ENCODE assay signal across 30 cellular contexts in genomic region chr9:13014484-13014883, GRCh38.
DNase-seq lines count a peak whose midpoint lies in the region; ATAC-seq, FAIRE-seq and TF ChIP-seq lines count a peak whose summit lies in the region.
"Had no signal": no experiment of that assay in that cellular context is flagged by ENCODE, and none has a peak within 500 bp of the region (broad histone marks: within the 10 kb centered on the region; RNA-seq: fewer than 3 reads in every experiment).

No MANE protein-coding gene starts in this region.

- H3K27ac Mint-ChIP-seq in activated naive CD8-positive, alpha-beta T cell treated with anti-CD3 and anti-CD28 coated beads for 36 hours: no peak overlapping the region
- H3K27ac Mint-ChIP-seq: activated naive CD8-positive, alpha-beta T cell treated with anti-CD3 and anti-CD28 coated beads, Interleukin-2, amount 50 U/mL, for 24 hours; B cell; CD4-positive, alpha-beta memory T cell; natural killer cell treated with Interleukin-12 subunit alpha and Interleukin-12 subunit beta and Interleukin-15 and Interleukin-18, amount 100 ng/mL, for 72 hours had no signal

- H3K79me2 ChIP-seq in ACC112 (ENCODE audit: control insufficient read depth, insufficient read depth, low read length, unreplicated experiment) (no peaks in the 10 kb centered on the region), endothelial cell of umbilical vein (ENCODE audit: control insufficient read depth, insufficient read depth, low read length) (no peaks in the 10 kb centered on the region)

- CTCF ChIA-PET in endothelial cell of umbilical vein (lab: Charles Lee): no interaction called here

- intact Hi-C loops in endothelial cell of umbilical vein (cut with micrococcal nuclease): loop anchor here (5.0 kb wide), 1 partner anchor 292 kb away; no protein-coding TSS in a partner anchor

- dilution Hi-C loops in endothelial cell of umbilical vein (cut with MboI; ENCODE audit: extremely low pct_ligation_motif_present, low sequenced_read_pairs): no loop called here

- no peaks in the 10 kb centered on the region for H4K20me1 ChIP-seq in endothelial cell of umbilical vein (replicated peaks; ENCODE audit: control insufficient read depth, extremely low read depth, insufficient read depth, low read length)

- H2AFZ ChIP-seq in ACC112 (ENCODE audit: low read length, unreplicated experiment): no peak overlapping the region
- no peak overlapping the region for H2AFZ ChIP-seq in endothelial cell of umbilical vein (ENCODE audit: low read depth, low read length)

- H3K9me1 ChIP-seq in endothelial cell of umbilical vein (replicated peaks; ENCODE audit: control insufficient read depth, extremely low read depth, insufficient read depth, low read length): no peaks in the 10 kb centered on the region

- FAIRE-seq in endothelial cell of umbilical vein (lab: Jason Lieb, UNC): no peak
- FAIRE-seq: GM12878, RCC 7860 had no signal

- no peak for TF ChIP-seq POLR2A in endothelial cell of umbilical vein (IDR thresholded peaks at IDR 0.05; ENCODE audit: low read depth, low read length)

- H3K4me3 ChIP-seq in ACC112 (ENCODE audit: low read depth, low read length) (no peak overlapping the region), endothelial cell of umbilical vein (replicated peaks in 1 of 3; ENCODE audit: insufficient read depth in 1 of 3, low read depth in 1 of 3, low read length in 3 of 3) (no peak overlapping the region)
- H3K4me3 ChIP-seq: GM12878, HAP-1, heart left ventricle, mucosa of descending colon, skin epidermis, suprapubic skin had no signal

- H3K27me3 Mint-ChIP-seq in activated naive CD8-positive, alpha-beta T cell treated with anti-CD3 and anti-CD28 coated beads for 36 hours: no peaks in the 10 kb centered on the region
- H3K27me3 Mint-ChIP-seq: activated naive CD8-positive, alpha-beta T cell treated with anti-CD3 and anti-CD28 coated beads, Interleukin-2, amount 50 U/mL, for 24 hours; B cell; CD4-positive, alpha-beta memory T cell; natural killer cell treated with Interleukin-12 subunit alpha and Interleukin-12 subunit beta and Interleukin-15 and Interleukin-18, amount 100 ng/mL, for 72 hours had no signal

- no peak overlapping the region for H3K4me2 ChIP-seq in endothelial cell of umbilical vein (ENCODE audit: insufficient read depth, low read length)

- H3K36me3 Mint-ChIP-seq in activated naive CD8-positive, alpha-beta T cell treated with anti-CD3 and anti-CD28 coated beads for 36 hours: no peaks in the 10 kb centered on the region
- H3K36me3 Mint-ChIP-seq: CD4-positive, alpha-beta memory T cell; natural killer cell treated with Interleukin-12 subunit alpha and Interleukin-12 subunit beta and Interleukin-15 and Interleukin-18, amount 100 ng/mL, for 72 hours had no signal

- H3K9me3 Mint-ChIP-seq in activated naive CD8-positive, alpha-beta T cell treated with anti-CD3 and anti-CD28 coated beads for 36 hours: peaks cover 2% of the 10 kb centered on the region

- H3K4me1 Mint-ChIP-seq in activated naive CD8-positive, alpha-beta T cell treated with anti-CD3 and anti-CD28 coated beads for 36 hours: no peaks in the 10 kb centered on the region
- H3K4me1 Mint-ChIP-seq: activated naive CD8-positive, alpha-beta T cell treated with anti-CD3 and anti-CD28 coated beads, Interleukin-2, amount 50 U/mL, for 24 hours; B cell; CD4-positive, alpha-beta memory T cell had no signal

- H3K36me3 ChIP-seq in ACC112 (ENCODE audit: insufficient read depth, low read length) (no peaks in the 10 kb centered on the region), endothelial cell of umbilical vein (ENCODE audit: control insufficient read depth in 2 of 2, extremely low read depth in 1 of 2, insufficient read depth in 2 of 2, low read length in 2 of 2) (no peaks in the 10 kb centered on the region)
- H3K36me3 ChIP-seq: brain microvascular endothelial cell, HAP-1, heart left ventricle, suprapubic skin had no signal

- ATAC-seq in left lobe of liver (peak; percentile 66), GM21717 (IDR thresholded peaks at IDR 0.05; ENCODE audit: unreplicated experiment) (no peak)
- ATAC-seq: activated naive CD8-positive, alpha-beta T cell treated with anti-CD3 and anti-CD28 coated beads, Interleukin-2, amount 50 U/mL, for 24 hours; activated T-cell treated with anti-CD3 and anti-CD28 coated beads, Interleukin-2, amount 50 U/mL, for 4 hours; GM12878; heart left ventricle; mucosa of descending colon; natural killer cell treated with Interleukin-12 subunit alpha and Interleukin-12 subunit beta and Interleukin-15 and Interleukin-18, amount 100 ng/mL, for 72 hours had no signal

- no peak overlapping the region for H3K9ac ChIP-seq in endothelial cell of umbilical vein (replicated peaks; ENCODE audit: extremely low read depth, insufficient read depth, low read length)

- H3K9me3 ChIP-seq in endothelial cell of umbilical vein (replicated peaks; ENCODE audit: control insufficient read depth, insufficient read depth, low read length): no peaks in the 10 kb centered on the region
- H3K9me3 ChIP-seq: HAP-1, heart left ventricle, mucosa of descending colon, suprapubic skin had no signal

- no peaks in the 10 kb centered on the region for H3K27me3 ChIP-seq in ACC112 (ENCODE audit: insufficient read depth, low read length)
- H3K27me3 ChIP-seq in endothelial cell of umbilical vein (ENCODE audit: control insufficient read depth in 2 of 2, insufficient read depth in 2 of 2, low read length in 2 of 2): no peaks in the 10 kb centered on the region
- H3K27me3 ChIP-seq: brain microvascular endothelial cell, heart left ventricle, suprapubic skin had no signal

- H3K27ac ChIP-seq in ACC112 (ENCODE audit: low read depth, low read length) (0 out of 2 replicates have a peak overlapping the region, but pooled peaks have one; percentile 9), endothelial cell of umbilical vein (ENCODE audit: insufficient read depth, low read depth, low read length) (no peak overlapping the region)
- H3K27ac ChIP-seq: brain microvascular endothelial cell, heart left ventricle, HL-60, suprapubic skin had no signal

- H3K4me3 Mint-ChIP-seq in activated naive CD8-positive, alpha-beta T cell treated with anti-CD3 and anti-CD28 coated beads for 36 hours: no peak overlapping the region
- H3K4me3 Mint-ChIP-seq: activated naive CD8-positive, alpha-beta T cell treated with anti-CD3 and anti-CD28 coated beads, Interleukin-2, amount 50 U/mL, for 24 hours; activated T-cell treated with anti-CD3 and anti-CD28 coated beads, Interleukin-2, amount 50 U/mL, for 4 hours; B cell; CD4-positive, alpha-beta memory T cell; natural killer cell treated with Interleukin-12 subunit alpha and Interleukin-12 subunit beta and Interleukin-15 and Interleukin-18, amount 100 ng/mL, for 72 hours had no signal

- no peak for TF ChIP-seq CTCF in endothelial cell of umbilical vein (IDR thresholded peaks at IDR 0.05; ENCODE audit: extremely low read depth in 1 of 2, insufficient read depth in 1 of 2, low read depth in 1 of 2, low read length in 2 of 2)

- DNase-seq in HT1080 (ENCODE audit: low read depth) (peak; percentile 45), endothelial cell of umbilical vein (ENCODE audit: low read depth, low spot score) (peak; percentile 3), left lobe of liver (ENCODE audit: low spot score) (no peak), HPDE6-E6E7 (ENCODE audit: extremely low spot score) (no peak), NCI-H1048 (lab: John Stamatoyannopoulos, UW) (no peak)
- DNase-seq in activated naive CD8-positive, alpha-beta T cell treated with anti-CD3 and anti-CD28 coated beads for 36 hours: no peak
- DNase-seq: 8988T; activated naive CD8-positive, alpha-beta T cell treated with anti-CD3 and anti-CD28 coated beads, Interleukin-2, amount 50 U/mL, for 24 hours; activated T-cell treated with anti-CD3 and anti-CD28 coated beads, Interleukin-2, amount 50 U/mL, for 4 hours; brain microvascular endothelial cell; CD4-positive, alpha-beta memory T cell; heart left ventricle; Karpas-422; kidney; mucosa of descending colon; NCI-H446; NCI-H82; SHP77 treated with DMSO at 0.1 percent for 48 hours; stimulated activated naive CD4-positive, alpha-beta T cell treated with Interleukin-2 at 50 U/mL for 16 hours; T-helper 2 cell had no signal

- BruUV-seq in endothelial cell of umbilical vein (replicated peaks; lab: Mats Ljungman, UMichigan): no TSS peak

- H3K4me1 ChIP-seq in ACC112 (ENCODE audit: control insufficient read depth, insufficient read depth, low read length, unreplicated experiment): peaks cover 9% of the 10 kb centered on the region
- H3K4me1 ChIP-seq in endothelial cell of umbilical vein (ENCODE audit: control insufficient read depth, extremely low read depth, insufficient read depth, low read length): no peaks in the 10 kb centered on the region
- H3K4me1 ChIP-seq: HAP-1, heart left ventricle, suprapubic skin had no signal

- POLR2A ChIA-PET in endothelial cell of umbilical vein (lab: Charles Lee): no interaction called here

TF ChIP-seq in endothelial cell of umbilical vein, 7 proteins besides CTCF, POLR2A, EP300 and RAD21:
- TF ChIP-seq MYC (IDR thresholded peaks at IDR 0.05; ENCODE audit: low read depth, low read length): no peak
- no peak for TF ChIP-seq EZH2 (IDR thresholded peaks at IDR 0.05; ENCODE audit: borderline replicate concordance, low read depth, low read length, severe bottlenecking)
- TF ChIP-seq FOS (IDR thresholded peaks at IDR 0.05; ENCODE audit: borderline replicate concordance, insufficient read depth, low read length): no peak

Comparison
In these comparisons a context has a peak if more than half of its experiments do, and no peak if none do; other contexts are left out.
1. DNase-seq: peak in HT1080 (single experiment) and endothelial cell of umbilical vein (single experiment); none in left lobe of liver (single experiment), HPDE6-E6E7 (single experiment), activated naive CD8-positive, alpha-beta T cell treated with anti-CD3 and anti-CD28 coated beads for 36 hours (single experiment) and NCI-H1048 (single experiment).